8 cellular contexts compared by ENCODE assay signal in genomic region chr2:4579977-4580376, GRCh38.
"Had no signal": no experiment of that assay in that cellular context is flagged by ENCODE, and none has a peak within 500 bp of the region (broad histone marks: within the 10 kb centered on the region; RNA-seq: fewer than 3 reads in every experiment).

No MANE protein-coding gene starts in this region.

- FAIRE-seq: G401.6, GM12878, GM12891, GM12892, GM18507, GM19239 had no signal

- H3K4me3 ChIP-seq: GM12878 had no signal

- ATAC-seq: GM12878 had no signal

- DNase-seq: GDM1, GF-D8 had no signal
